In genomic region chr6:17599885-17600526, GRCh38 we compare ENCODE assay signal across 8 cellular contexts. TPM values are rescaled to one million over a fixed set of nuclear protein-coding genes. Genes with fewer than 3 reads are reported as not detected.
A peak's percentile ranks its signal among the peaks of the same experiment; 100 is the strongest.
DNase-seq lines count a peak whose midpoint lies in the region; ATAC-seq and TF ChIP-seq lines count a peak whose summit lies in the region.

Gene FAM8A1 (plus strand): TSS chr6:17600302. CDS start chr6:17600410, 108 bp downstream.

- no peaks in the 10 kb centered on the region for H3K27me3 ChIP-seq in BLaER1

- peak; percentile 51 for TF ChIP-seq POLR2A in GM19193 (IDR thresholded peaks at IDR 0.05; ENCODE audit: extremely low read depth, insufficient read depth, insufficient read length)

- H3K36me3 ChIP-seq in BLaER1 = peaks cover 19% of the 10 kb centered on the region

- H4K20me1 ChIP-seq in BLaER1 = peaks cover 15% of the 10 kb centered on the region; the same call in 1 of the 2 replicates

- peak within 1 kb of the TSS; percentile 93 for H3K4me2 ChIP-seq in BLaER1

- peaks cover 36% of the 10 kb centered on the region for H3K4me1 ChIP-seq in BLaER1

- H3K9me3 ChIP-seq in BLaER1 = peaks cover 4% of the 10 kb centered on the region; the same call in 1 of the 2 replicates

- peak; percentile 91 for ATAC-seq in HG03432 (IDR thresholded peaks at IDR 0.05; ENCODE audit: unreplicated experiment)

- H3K9ac ChIP-seq in BLaER1 = peak within 1 kb of the TSS; percentile 92

- peak within 1 kb of the TSS; percentile 95 for H3K27ac ChIP-seq in BLaER1
- peak within 1 kb of the TSS; percentile 96 for H3K27ac ChIP-seq in cingulate gyrus (ENCODE audit: low read depth, low read length)

- DNase-seq in NCI-H460 (ENCODE audit: extremely low read depth, low read depth) (peak; percentile 84), kidney tubule cell (ENCODE audit: low spot score) (peak; percentile 93)
- peak; percentile 94 to 96 for DNase-seq in activated CD4-positive, alpha-beta T cell treated with anti-CD3 and anti-CD28 coated beads for 4 hours
- DNase-seq in stimulated activated CD4-positive, alpha-beta T cell treated with anti-CD3 and anti-CD28 coated beads, Interleukin-1b, Interleukin-23, amount 100 ng/mL, for 24 hours (ENCODE audit: low read depth in 4 of 4, low spot score in 1 of 4) = peak; percentile 92 to 95 (median 94)

- peak within 1 kb of the TSS; percentile 95 for H3K4me3 ChIP-seq in BLaER1

RNA-seq across cellular contexts. Expression of gene FAM8A1, which starts in this region (rescaled TPM):
- 10.1 and 12.6 TPM in 2 replicates for total RNA-seq in NCI-H460 (2014; rRNA removed; shearing (Covaris generic))
- 7.3 and 12.2 TPM in 2 replicates for polyA plus RNA-seq in NCI-H460 (2014; cell fraction: nucleus; rRNA removed)

Comparison
In these comparisons a context has a peak if more than half of its experiments do, and no peak if none do; other contexts are left out.
1. Peak in every context shown above with its lines: DNase-seq, ATAC-seq, H3K4me3 ChIP-seq and H3K27ac ChIP-seq.